8 cellular contexts compared by ENCODE assay signal in the genomic region with DNA sequence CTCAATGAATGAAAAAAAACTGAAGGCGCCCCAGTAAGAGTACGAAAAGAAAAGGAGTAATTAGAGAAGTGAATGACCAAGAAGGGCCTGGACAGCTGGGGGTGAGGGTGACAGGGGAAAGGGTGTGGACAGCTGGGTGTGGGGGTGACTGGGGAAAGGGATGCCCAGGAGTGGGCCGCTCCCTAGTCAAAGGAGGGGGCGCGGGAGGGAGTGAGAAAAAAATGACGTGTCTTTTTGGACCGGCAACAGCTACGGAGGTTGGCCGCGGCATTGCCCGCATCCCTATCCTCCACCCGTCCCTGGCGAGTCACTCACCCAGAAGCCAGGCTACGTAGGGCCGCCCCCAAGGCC. TPM values are rescaled to one million over a fixed set of nuclear protein-coding genes. Genes with fewer than 3 reads are reported as not detected.
A peak's percentile ranks its signal among the peaks of the same experiment; 100 is the strongest.
DNase-seq lines count a peak whose midpoint lies in the region; ATAC-seq, FAIRE-seq and TF ChIP-seq lines count a peak whose summit lies in the region.

No MANE protein-coding gene starts in this region.

- CTCF ChIA-PET in A549 (lab: Yijun Ruan, JAX): interaction anchor here (0.9 to 2.8 kb wide), 6 partner anchors 9 to 667 kb away, joined by 3 to 9 read pairs (median 6); a partner anchor contains a TSS
- CTCF ChIA-PET in SK-N-SH (lab: Yijun Ruan, JAX): interaction anchor here (0.9 to 2.9 kb wide), 6 partner anchors 9 to 44 kb away, joined by 3 to 11 read pairs (median 4); no protein-coding TSS in a partner anchor

- DNase-seq in A549 (ENCODE audit: low read depth in 1 of 2, low spot score in 1 of 2): no peak
- DNase-seq in GM19240 (ENCODE audit: insufficient read length, low spot score): peak; percentile 7
- no peak for DNase-seq in SK-N-SH
- DNase-seq in fibroblast of peridontal ligament (ENCODE audit: extremely low read depth): peak; percentile 95
- no peak for DNase-seq in osteoblast (ENCODE audit: insufficient read length, low spot score, missing footprints)
- no peak for DNase-seq in NCI-H2171 treated with DMSO at 0.1 percent for 48 hours (lab: John Stamatoyannopoulos, UW)
- DNase-seq in T-helper 9 cell: no peak
- DNase-seq in stimulated activated CD4-positive, alpha-beta T cell treated with anti-CD3 and anti-CD28 coated beads, Interleukin-4, amount 100 ng/mL, for 1 hour: no peak

- ATAC-seq in A549: peak in 1 of 2 experiments; percentile 87; a peak in 5 of 6 replicates

- H3K27ac ChIP-seq in A549: peak overlapping the region; percentile 97 to 98
- H3K27ac ChIP-seq in SK-N-SH (ENCODE audit: low read depth in 2 of 2, low read length in 1 of 2): peak overlapping the region; percentile 97 to 99
- H3K27ac ChIP-seq in osteoblast (ENCODE audit: low read depth, low read length): peak overlapping the region; percentile 98

- H3K27me3 ChIP-seq in SK-N-SH (ENCODE audit: insufficient read depth): no peaks in the 10 kb centered on the region
- no peaks in the 10 kb centered on the region for H3K27me3 ChIP-seq in osteoblast (ENCODE audit: insufficient read depth, low read length)

- no peak for TF ChIP-seq POLR2A in A549 (IDR thresholded peaks at IDR 0.05; ENCODE audit: low read length)

- H3K79me2 ChIP-seq in SK-N-SH (ENCODE audit: insufficient read depth) (peaks cover 67% of the 10 kb centered on the region), osteoblast (ENCODE audit: insufficient read depth, low read length) (peaks cover 71% of the 10 kb centered on the region)

- H3K4me1 ChIP-seq in A549 (peaks cover 26% of the 10 kb centered on the region), SK-N-SH (ENCODE audit: control insufficient read depth in 1 of 2, insufficient read depth in 2 of 2, low read depth in 1 of 2, low read length in 1 of 2) (peaks cover 6 to 29% of the 10 kb centered on the region in 2 experiments; a peak in 2 of 4 replicates), osteoblast (ENCODE audit: insufficient read depth, low read length) (peaks cover 25% of the 10 kb centered on the region)

- under 1% methylated on average over 14 of the region's 15 CpGs for WGBS in A549 (ENCODE audit: missing lambda C conversion rate)
- WGBS in SK-N-SH (ENCODE audit: low lambda C conversion rate): 2% methylated on average over 12 of the region's 15 CpGs

- TF ChIP-seq CTCF in A549 (IDR thresholded peaks at IDR 0.05): no peak; the same call in 2 of the 3 replicates
- no peak for TF ChIP-seq CTCF in SK-N-SH (IDR thresholded peaks at IDR 0.05)
- no peak for TF ChIP-seq CTCF in osteoblast (IDR thresholded peaks at IDR 0.05; ENCODE audit: extremely low read depth, low read depth, low read length)

- POLR2A ChIA-PET in A549 (lab: Yijun Ruan, JAX): interaction anchor here (0.9 to 1.6 kb wide), 5 partner anchors 20 to 864 kb away, joined by 3 to 10 read pairs (median 4); a partner anchor contains a TSS
- POLR2A ChIA-PET in SK-N-SH (lab: Yijun Ruan, JAX): interaction anchor here (0.9 kb wide), 1 partner anchor 797 kb away, joined by 3 read pairs; no protein-coding TSS in a partner anchor

- H3K4me2 ChIP-seq in A549 (peak overlapping the region; percentile 75), SK-N-SH (peak overlapping the region; percentile 76), osteoblast (ENCODE audit: insufficient read depth, low read length) (peak overlapping the region; percentile 99)

- H3K36me3 ChIP-seq in SK-N-SH (replicated peaks in 1 of 2; ENCODE audit: control insufficient read depth in 1 of 2, insufficient read depth in 2 of 2, low read length in 1 of 2) (peaks cover 2 to 4% of the 10 kb centered on the region in 2 experiments), osteoblast (ENCODE audit: insufficient read depth, low read length) (no peaks in the 10 kb centered on the region)

- H2AFZ ChIP-seq in SK-N-SH (ENCODE audit: low read depth): peak overlapping the region; percentile 86
- H2AFZ ChIP-seq in osteoblast (ENCODE audit: low read length): peak overlapping the region; percentile 71

- peaks cover 4% of the 10 kb centered on the region for H3F3A ChIP-seq in SK-N-SH (replicated peaks; ENCODE audit: insufficient read depth)

- peak overlapping the region; percentile 67 for H3K4me3 ChIP-seq in A549
- H3K4me3 ChIP-seq in SK-N-SH (ENCODE audit: low read depth in 2 of 2, low read length in 1 of 2): peak overlapping the region; percentile 88 to 93
- H3K4me3 ChIP-seq in osteoblast (ENCODE audit: insufficient read depth, low read length): peak overlapping the region; percentile 86

- no peaks in the 10 kb centered on the region; the same call in 1 of the 2 replicates for H4K20me1 ChIP-seq in SK-N-SH (ENCODE audit: insufficient read depth)
- no peaks in the 10 kb centered on the region for H4K20me1 ChIP-seq in osteoblast (ENCODE audit: insufficient read depth, low read length)

- peak overlapping the region; percentile 97 for H3K9ac ChIP-seq in SK-N-SH

- TF ChIP-seq RAD21 in A549 (conservative IDR thresholded peaks at IDR 0.05 in 1 of 2, IDR thresholded peaks at IDR 0.05 in 1 of 2) (no peak), SK-N-SH (IDR thresholded peaks at IDR 0.05; ENCODE audit: low read length) (no peak)

- H3K9me2 ChIP-seq in SK-N-SH: no peaks in the 10 kb centered on the region

- H3K9me3 ChIP-seq in A549 (no peaks in the 10 kb centered on the region), SK-N-SH (no peaks in the 10 kb centered on the region), osteoblast (ENCODE audit: low read depth, low read length) (no peaks in the 10 kb centered on the region)

- FAIRE-seq in A549 (lab: Jason Lieb, UNC): no peak

- no peak for TF ChIP-seq EP300 in A549 (IDR thresholded peaks at IDR 0.05)
- TF ChIP-seq EP300 in SK-N-SH (IDR thresholded peaks at IDR 0.05; ENCODE audit: borderline replicate concordance in 1 of 2, low read depth in 1 of 2, low read length in 1 of 2): no peak

TF ChIP-seq in A549, 52 proteins besides CTCF, POLR2A, EP300 and RAD21:
- TF ChIP-seq, protein P1, sequence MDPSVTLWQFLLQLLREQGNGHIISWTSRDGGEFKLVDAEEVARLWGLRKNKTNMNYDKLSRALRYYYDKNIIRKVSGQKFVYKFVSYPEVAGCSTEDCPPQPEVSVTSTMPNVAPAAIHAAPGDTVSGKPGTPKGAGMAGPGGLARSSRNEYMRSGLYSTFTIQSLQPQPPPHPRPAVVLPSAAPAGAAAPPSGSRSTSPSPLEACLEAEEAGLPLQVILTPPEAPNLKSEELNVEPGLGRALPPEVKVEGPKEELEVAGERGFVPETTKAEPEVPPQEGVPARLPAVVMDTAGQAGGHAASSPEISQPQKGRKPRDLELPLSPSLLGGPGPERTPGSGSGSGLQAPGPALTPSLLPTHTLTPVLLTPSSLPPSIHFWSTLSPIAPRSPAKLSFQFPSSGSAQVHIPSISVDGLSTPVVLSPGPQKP (IDR thresholded peaks at IDR 0.05; ENCODE audit: low read depth, low read length): no peak
- TF ChIP-seq HEYL (CRISPR knock-in tag; IDR thresholded peaks at IDR 0.05): no peak
- TF ChIP-seq, protein P2, sequence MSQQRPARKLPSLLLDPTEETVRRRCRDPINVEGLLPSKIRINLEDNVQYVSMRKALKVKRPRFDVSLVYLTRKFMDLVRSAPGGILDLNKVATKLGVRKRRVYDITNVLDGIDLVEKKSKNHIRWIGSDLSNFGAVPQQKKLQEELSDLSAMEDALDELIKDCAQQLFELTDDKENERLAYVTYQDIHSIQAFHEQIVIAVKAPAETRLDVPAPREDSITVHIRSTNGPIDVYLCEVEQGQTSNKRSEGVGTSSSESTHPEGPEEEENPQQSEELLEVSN (IDR thresholded peaks at IDR 0.05; ENCODE audit: borderline replicate concordance, low read depth): 0 out of 2 replicates have a peak, but pooled peaks have one; percentile 10

TF ChIP-seq in SK-N-SH, 30 proteins besides CTCF, POLR2A, EP300 and RAD21:
- TF ChIP-seq ELF1 (IDR thresholded peaks at IDR 0.05) (no peak), MXI1 (IDR thresholded peaks at IDR 0.05; ENCODE audit: low read depth, low read length) (peak; percentile 4; the same call in 1 of the 2 replicates)
- TF ChIP-seq, protein P3, sequence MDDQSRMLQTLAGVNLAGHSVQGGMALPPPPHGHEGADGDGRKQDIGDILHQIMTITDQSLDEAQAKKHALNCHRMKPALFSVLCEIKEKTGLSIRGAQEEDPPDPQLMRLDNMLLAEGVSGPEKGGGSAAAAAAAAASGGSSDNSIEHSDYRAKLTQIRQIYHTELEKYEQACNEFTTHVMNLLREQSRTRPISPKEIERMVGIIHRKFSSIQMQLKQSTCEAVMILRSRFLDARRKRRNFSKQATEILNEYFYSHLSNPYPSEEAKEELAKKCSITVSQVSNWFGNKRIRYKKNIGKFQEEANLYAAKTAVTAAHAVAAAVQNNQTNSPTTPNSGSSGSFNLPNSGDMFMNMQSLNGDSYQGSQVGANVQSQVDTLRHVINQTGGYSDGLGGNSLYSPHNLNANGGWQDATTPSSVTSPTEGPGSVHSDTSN (IDR thresholded peaks at IDR 0.05): peak; percentile 28; the same call in 1 of the 2 replicates

RNA-seq across cellular contexts. Expression of a gene that starts 0.3 kb away (rescaled TPM):
- polyA plus RNA-seq in A549 (2011; rRNA removed) (0.21 and 0.34 TPM in 2 replicates), A549 (2017; fragmentation: RNase III; extraction: RNeasy Plus Mini Kit Qiagen cat#74134 plus additional on column Dnase treatment) (0.06 to 0.09 TPM in 2 of 3 replicates, not detected in the other), SK-N-SH (2012; rRNA removed) (0.13 and 0.15 TPM in 2 replicates)
- polyA plus RNA-seq in A549 (2012; cell fraction: cytosol; rRNA removed): 0.09 TPM in 1 of 2 replicates, not detected in the other
- polyA plus RNA-seq in A549 (2012; cell fraction: nucleus; rRNA removed): not detected in 2 replicates
- polyA minus RNA-seq in A549 (2011; rRNA and poly(A)+ RNA removed): not detected in 2 replicates
- polyA plus RNA-seq in SK-N-SH (2012; cell fraction: cytosol; rRNA removed): 0.28 and 0.40 TPM in 2 replicates
- polyA plus RNA-seq in SK-N-SH (2012; cell fraction: nucleus; rRNA removed): 0.11 and 0.12 TPM in 2 replicates
- total RNA-seq in osteoblast: 0.36 and 0.88 TPM in 2 replicates

RNA-seq across cellular contexts. Expression of a gene that starts 0.4 kb away (rescaled TPM):
- 86.4 and 99.4 TPM in 2 replicates for polyA plus RNA-seq in A549 (2011; rRNA removed)
- 21.9 and 23.5 TPM in 2 replicates for polyA plus RNA-seq in A549 (2012; cell fraction: cytosol; rRNA removed)
- 9.1 and 11.0 TPM in 2 replicates for polyA plus RNA-seq in A549 (2012; cell fraction: nucleus; rRNA removed)
- 35.6 to 42.4 TPM (median 37.1 TPM) in 3 replicates for polyA plus RNA-seq in A549 (2017; fragmentation: RNase III; extraction: RNeasy Plus Mini Kit Qiagen cat#74134 plus additional on column Dnase treatment)
- 18.6 and 23.8 TPM in 2 replicates for polyA minus RNA-seq in A549 (2011; rRNA and poly(A)+ RNA removed)
- polyA plus RNA-seq in SK-N-SH (2012; rRNA removed): 27.3 and 32.7 TPM in 2 replicates
- polyA plus RNA-seq in SK-N-SH (2012; cell fraction: cytosol; rRNA removed): 38.9 and 50.7 TPM in 2 replicates
- polyA plus RNA-seq in SK-N-SH (2012; cell fraction: nucleus; rRNA removed): 12.3 and 46.2 TPM in 2 replicates
- 149 and 215 TPM in 2 replicates for total RNA-seq in osteoblast

Comparison
In these comparisons a context has a peak if more than half of its experiments do, and no peak if none do; other contexts are left out.
1. DNase-seq: peak in GM19240 (single experiment) and fibroblast of peridontal ligament (single experiment); none in A549 (0 of 2), SK-N-SH (single experiment), osteoblast (single experiment), NCI-H2171 treated with DMSO at 0.1 percent for 48 hours (single experiment), T-helper 9 cell (single experiment) and stimulated activated CD4-positive, alpha-beta T cell treated with anti-CD3 and anti-CD28 coated beads, Interleukin-4, amount 100 ng/mL, for 1 hour (single experiment).
2. Peak in every context shown above with its lines, with median percentiles within 50 percentile points of each other: H3K27ac ChIP-seq, H3K4me2 ChIP-seq and H3K4me3 ChIP-seq.